11 cellular contexts compared by ENCODE assay signal in the genomic region with DNA sequence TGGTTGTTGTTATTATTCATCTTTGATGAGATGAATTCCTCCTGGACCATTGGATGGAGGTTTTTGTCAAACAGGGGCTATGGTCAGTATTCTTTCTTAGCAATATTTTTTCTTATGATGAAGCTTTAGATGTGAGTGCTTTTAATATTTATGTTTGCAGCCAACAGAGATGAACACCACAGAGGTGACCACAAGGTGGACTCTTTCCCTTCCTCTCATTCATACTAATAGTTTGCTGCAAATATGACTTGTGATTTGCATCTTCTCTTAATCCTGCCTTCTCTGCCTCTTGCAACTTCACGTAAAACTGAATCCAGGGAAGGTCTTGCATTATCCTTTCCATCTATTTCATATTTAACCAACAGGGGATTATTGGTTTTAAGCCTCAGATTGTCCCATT.
DNase-seq lines count a peak whose midpoint lies in the region; ATAC-seq and TF ChIP-seq lines count a peak whose summit lies in the region.
"Had no signal": no experiment of that assay in that cellular context is flagged by ENCODE, and none has a peak within 500 bp of the region (broad histone marks: within the 10 kb centered on the region; RNA-seq: fewer than 3 reads in every experiment).

No MANE protein-coding gene starts in this region.

- no peak for TF ChIP-seq POLR2A in esophagus squamous epithelium (IDR thresholded peaks at IDR 0.05)

- H3K36me3 ChIP-seq in Caco-2 (ENCODE audit: control insufficient read depth, insufficient read depth, low read length) (no peaks in the 10 kb centered on the region), HEK293 (ENCODE audit: control insufficient read depth in 2 of 2, insufficient read depth in 1 of 2, low read length in 2 of 2) (no peaks in the 10 kb centered on the region), RWPE2 (ENCODE audit: low read depth) (no peaks in the 10 kb centered on the region), esophagus squamous epithelium (no peaks in the 10 kb centered on the region)
- H3K36me3 ChIP-seq: sigmoid colon had no signal

- H3K4me1 Mint-ChIP-seq in Caco-2 (ENCODE audit: low read depth, unreplicated experiment), result peaks cover 7% of the 10 kb centered on the region
- H3K4me1 Mint-ChIP-seq in glutamatergic neuron (ENCODE audit: low read depth, unreplicated experiment), result no peaks in the 10 kb centered on the region
- H3K4me1 Mint-ChIP-seq in stimulated activated memory B cell treated with anti-CD40 and anti-IgM and Interleukin-4, amounts not matched to agents 10 μg/mL and 1 μg/mL and 100 μg/mL, for 72 hours, result no peaks in the 10 kb centered on the region
- H3K4me1 Mint-ChIP-seq: CD4-positive, CD25-positive, alpha-beta regulatory T cell had no signal

- no TSS peak for BruUV-seq in Caco-2 (replicated peaks; lab: Mats Ljungman, UMichigan)

- no peak overlapping the region for H3K27ac Mint-ChIP-seq in Caco-2 (ENCODE audit: unreplicated experiment)
- H3K27ac Mint-ChIP-seq in glutamatergic neuron (ENCODE audit: unreplicated experiment), result no peak overlapping the region
- no peak overlapping the region for H3K27ac Mint-ChIP-seq in stimulated activated memory B cell treated with anti-CD40 and anti-IgM and Interleukin-4, amounts not matched to agents 10 μg/mL and 1 μg/mL and 100 μg/mL, for 72 hours
- H3K27ac Mint-ChIP-seq: CD4-positive, CD25-positive, alpha-beta regulatory T cell had no signal

- peak in 1 of 2 experiments; percentile 11 for DNase-seq in Caco-2
- no peak for DNase-seq in RWPE2 (ENCODE audit: low spot score)
- no peak for DNase-seq in glutamatergic neuron
- DNase-seq in esophagus squamous epithelium (lab: John Stamatoyannopoulos, UW), result no peak
- DNase-seq: CD4-positive, CD25-positive, alpha-beta regulatory T cell; head of caudate nucleus; sigmoid colon had no signal

- H3K27ac ChIP-seq in HEK293 (ENCODE audit: extremely low read depth, low read depth, low read length), result no peak overlapping the region
- no peak overlapping the region for H3K27ac ChIP-seq in RWPE2 (ENCODE audit: poor library complexity, severe bottlenecking)
- H3K27ac ChIP-seq in esophagus squamous epithelium, result no peak overlapping the region
- H3K27ac ChIP-seq: sigmoid colon had no signal

- peak; percentile 40 to 47 for TF ChIP-seq CTCF in Caco-2 (IDR thresholded peaks at IDR 0.05; ENCODE audit: insufficient read depth in 1 of 2, low read depth in 1 of 2, low read length in 1 of 2, severe bottlenecking in 1 of 2, unreplicated experiment in 1 of 2)
- TF ChIP-seq CTCF in HEK293 (tag by site-specific recombination; IDR thresholded peaks at IDR 0.05), result peak; percentile 29; the same call in 1 of the 2 replicates
- peak; percentile 47 for TF ChIP-seq CTCF in RWPE2 (IDR thresholded peaks at IDR 0.05; ENCODE audit: poor library complexity, severe bottlenecking)
- peak; percentile 25 for TF ChIP-seq CTCF in glutamatergic neuron (IDR thresholded peaks at IDR 0.05; ENCODE audit: partially characterized antibody, unreplicated experiment)
- TF ChIP-seq CTCF in esophagus squamous epithelium (IDR thresholded peaks at IDR 0.05), result peak in 1 of 6 experiments; percentile 19

- no peaks in the 10 kb centered on the region for H3K36me3 Mint-ChIP-seq in Caco-2 (ENCODE audit: insufficient read depth, unreplicated experiment)
- H3K36me3 Mint-ChIP-seq in glutamatergic neuron (ENCODE audit: unreplicated experiment), result no peaks in the 10 kb centered on the region
- no peaks in the 10 kb centered on the region for H3K36me3 Mint-ChIP-seq in stimulated activated memory B cell treated with anti-CD40 and anti-IgM and Interleukin-4, amounts not matched to agents 10 μg/mL and 1 μg/mL and 100 μg/mL, for 72 hours
- H3K36me3 Mint-ChIP-seq: CD4-positive, CD25-positive, alpha-beta regulatory T cell had no signal

- H3K4me1 ChIP-seq in Caco-2 (peaks cover 19% of the 10 kb centered on the region; the same call in 1 of the 2 replicates), HEK293 (ENCODE audit: control insufficient read depth, insufficient read depth, low read length) (no peaks in the 10 kb centered on the region), RWPE2 (ENCODE audit: insufficient read depth, poor library complexity, severe bottlenecking) (no peaks in the 10 kb centered on the region), esophagus squamous epithelium (no peaks in the 10 kb centered on the region)

- POLR2A ChIA-PET in Caco-2 (lab: Charles Lee) (no interaction called here), HEK293 (lab: Yijun Ruan, JAX) (no interaction called here)

- peak; percentile 58; the same call in 2 of the 3 replicates for ATAC-seq in RWPE2 (ENCODE audit: low read depth)
- ATAC-seq in stimulated activated memory B cell treated with anti-CD40 and anti-IgM and Interleukin-4, amounts not matched to agents 10 μg/mL and 1 μg/mL and 100 μg/mL, for 72 hours, result no peak
- no peak for ATAC-seq in HG02610 (IDR thresholded peaks at IDR 0.05; ENCODE audit: unreplicated experiment)
- ATAC-seq in HG03342 (IDR thresholded peaks at IDR 0.05; ENCODE audit: unreplicated experiment), result no peak

- 7 to 17% methylated on average over 1 of the region's 1 CpG for WGBS in esophagus squamous epithelium, 2 donors

- CTCF ChIA-PET in Caco-2 (lab: Charles Lee), result interaction anchor here (0.6 to 1.0 kb wide), 3 partner anchors 103 to 230 kb away, joined by 3 to 4 read pairs (median 3); no protein-coding TSS in a partner anchor
- CTCF ChIA-PET in HEK293 (lab: Yijun Ruan, JAX), result interaction anchor here (0.6 to 1.1 kb wide), 5 partner anchors 104 to 695 kb away, joined by 3 to 5 read pairs (median 3); no protein-coding TSS in a partner anchor

- intact Hi-C loops in Caco-2 (cut with micrococcal nuclease; ENCODE audit: unreplicated experiment), result loop anchor here (1.0 kb wide), 1 partner anchor 132 kb away; no protein-coding TSS in a partner anchor
- intact Hi-C loops in esophagus squamous epithelium (cut with DNase I), result no loop called here

- peaks cover 2% of the 10 kb centered on the region for H3K27me3 Mint-ChIP-seq in Caco-2 (ENCODE audit: insufficient read depth, unreplicated experiment)
- no peaks in the 10 kb centered on the region for H3K27me3 Mint-ChIP-seq in glutamatergic neuron (ENCODE audit: unreplicated experiment)
- H3K27me3 Mint-ChIP-seq in stimulated activated memory B cell treated with anti-CD40 and anti-IgM and Interleukin-4, amounts not matched to agents 10 μg/mL and 1 μg/mL and 100 μg/mL, for 72 hours, result no peaks in the 10 kb centered on the region
- H3K27me3 Mint-ChIP-seq: CD4-positive, CD25-positive, alpha-beta regulatory T cell had no signal

- H3K27me3 ChIP-seq in Caco-2 (replicated peaks; ENCODE audit: control insufficient read depth, insufficient read depth, low read length) (no peaks in the 10 kb centered on the region; the same call in 1 of the 2 replicates), RWPE2 (ENCODE audit: insufficient read depth, poor library complexity, severe bottlenecking) (no peaks in the 10 kb centered on the region), esophagus squamous epithelium (no peaks in the 10 kb centered on the region)
- H3K27me3 ChIP-seq: sigmoid colon had no signal

- no peaks in the 10 kb centered on the region for H3K9me3 ChIP-seq in Caco-2
- no peaks in the 10 kb centered on the region for H3K9me3 ChIP-seq in HEK293 (ENCODE audit: control insufficient read depth, insufficient read depth, low read depth, low read length)
- H3K9me3 ChIP-seq in RWPE2 (ENCODE audit: severe bottlenecking), result peaks cover 2% of the 10 kb centered on the region
- H3K9me3 ChIP-seq in esophagus squamous epithelium, result no peaks in the 10 kb centered on the region

- H3K4me3 ChIP-seq in Caco-2 (ENCODE audit: low read depth, low read length), result no peak overlapping the region
- H3K4me3 ChIP-seq in HEK293 (ENCODE audit: low read depth, low read length), result no peak overlapping the region
- no peak overlapping the region for H3K4me3 ChIP-seq in RWPE2 (ENCODE audit: severe bottlenecking)
- no peak overlapping the region for H3K4me3 ChIP-seq in esophagus squamous epithelium
- H3K4me3 ChIP-seq: sigmoid colon had no signal

- H3K9me3 Mint-ChIP-seq in Caco-2 (ENCODE audit: unreplicated experiment) (no peaks in the 10 kb centered on the region), glutamatergic neuron (ENCODE audit: unreplicated experiment) (no peaks in the 10 kb centered on the region)
- no peaks in the 10 kb centered on the region for H3K9me3 Mint-ChIP-seq in stimulated activated memory B cell treated with anti-CD40 and anti-IgM and Interleukin-4, amounts not matched to agents 10 μg/mL and 1 μg/mL and 100 μg/mL, for 72 hours

- H3K4me3 Mint-ChIP-seq in Caco-2 (ENCODE audit: unreplicated experiment) (no peak overlapping the region), glutamatergic neuron (ENCODE audit: unreplicated experiment) (no peak overlapping the region)
- no peak overlapping the region for H3K4me3 Mint-ChIP-seq in stimulated activated memory B cell treated with anti-CD40 and anti-IgM and Interleukin-4, amounts not matched to agents 10 μg/mL and 1 μg/mL and 100 μg/mL, for 72 hours
- H3K4me3 Mint-ChIP-seq: CD4-positive, CD25-positive, alpha-beta regulatory T cell had no signal

TF ChIP-seq in HEK293, 187 proteins besides CTCF, POLR2A, EP300 and RAD21:
- TF ChIP-seq ZNF155 (tag by site-specific recombination; IDR thresholded peaks at IDR 0.05) (no peak), ZNF10 (tag by site-specific recombination; IDR thresholded peaks at IDR 0.05) (no peak), ZNF350 (tag by site-specific recombination; IDR thresholded peaks at IDR 0.05) (no peak), ZNF214 (tag by site-specific recombination; IDR thresholded peaks at IDR 0.05; ENCODE audit: borderline replicate concordance) (no peak)
- TF ChIP-seq, protein P1, sequence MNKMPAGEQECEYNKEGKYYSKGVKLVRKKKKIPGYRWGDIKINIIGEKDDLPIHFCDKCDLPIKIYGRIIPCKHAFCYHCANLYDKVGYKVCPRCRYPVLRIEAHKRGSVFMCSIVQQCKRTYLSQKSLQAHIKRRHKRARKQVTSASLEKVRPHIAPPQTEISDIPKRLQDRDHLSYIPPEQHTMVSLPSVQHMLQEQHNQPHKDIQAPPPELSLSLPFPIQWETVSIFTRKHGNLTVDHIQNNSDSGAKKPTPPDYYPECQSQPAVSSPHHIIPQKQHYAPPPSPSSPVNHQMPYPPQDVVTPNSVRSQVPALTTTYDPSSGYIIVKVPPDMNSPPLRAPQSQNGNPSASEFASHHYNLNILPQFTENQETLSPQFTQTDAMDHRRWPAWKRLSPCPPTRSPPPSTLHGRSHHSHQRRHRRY (tag by site-specific recombination; IDR thresholded peaks at IDR 0.05), result no peak
- TF ChIP-seq, protein P2, sequence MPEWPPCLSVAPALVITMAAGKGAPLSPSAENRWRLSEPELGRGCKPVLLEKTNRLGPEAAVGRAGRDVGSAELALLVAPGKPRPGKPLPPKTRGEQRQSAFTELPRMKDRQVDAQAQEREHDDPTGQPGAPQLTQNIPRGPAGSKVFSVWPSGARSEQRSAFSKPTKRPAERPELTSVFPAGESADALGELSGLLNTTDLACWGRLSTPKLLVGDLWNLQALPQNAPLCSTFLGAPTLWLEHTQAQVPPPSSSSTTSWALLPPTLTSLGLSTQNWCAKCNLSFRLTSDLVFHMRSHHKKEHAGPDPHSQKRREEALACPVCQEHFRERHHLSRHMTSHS (tag by site-specific recombination; IDR thresholded peaks at IDR 0.05), result no peak
